Comparison of ENCODE assay signal across 1 cellular context in the genomic region with DNA sequence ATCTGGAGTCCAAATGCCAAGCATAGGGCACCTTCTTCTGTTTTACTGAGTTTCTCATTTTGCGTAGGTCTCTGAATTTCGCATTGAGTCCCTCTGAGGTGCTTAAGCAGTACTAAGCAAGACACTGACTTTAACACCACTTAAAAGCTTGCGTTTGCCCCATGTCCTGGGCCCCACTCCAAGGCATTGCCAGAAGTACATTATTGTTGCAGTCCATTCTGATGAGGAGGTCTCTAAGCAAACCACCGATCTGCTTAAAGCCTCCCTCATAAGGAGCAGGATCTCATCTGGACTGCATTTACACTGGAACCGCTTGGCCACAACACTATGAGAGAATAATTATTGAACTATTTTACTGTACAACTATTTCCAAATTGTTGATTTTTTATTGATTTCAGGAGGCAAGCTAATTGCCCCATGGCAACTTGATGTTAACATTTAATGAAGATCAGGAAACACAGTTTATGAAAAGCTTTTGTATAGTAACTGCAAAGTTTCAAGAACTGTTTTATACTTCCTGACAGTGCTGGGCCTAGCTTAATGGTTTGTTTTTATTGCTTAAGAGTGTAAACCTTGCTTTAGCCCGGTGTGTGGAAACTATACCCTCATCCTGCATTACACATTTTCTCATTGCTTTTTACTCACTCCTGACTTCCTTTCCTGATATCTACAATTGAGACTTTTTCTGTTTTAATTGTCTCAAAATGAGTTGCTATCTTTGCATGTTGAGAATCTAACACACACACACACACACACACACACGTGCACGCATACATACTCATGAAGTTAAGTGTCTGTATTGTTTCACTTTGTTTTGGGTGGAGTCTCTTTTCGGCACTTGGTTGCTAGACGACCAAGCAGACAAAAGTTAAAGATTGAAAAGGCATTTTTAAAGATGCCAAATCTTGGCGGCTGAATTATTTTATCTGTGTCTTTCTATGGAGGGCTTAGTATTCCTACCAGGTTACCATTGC.
TF ChIP-seq lines count a peak whose summit lies in the region.

No MANE protein-coding gene starts in this region.

TF ChIP-seq in IMR-90, 13 proteins besides CTCF, POLR2A, EP300 and RAD21:
- TF ChIP-seq, protein P1, sequence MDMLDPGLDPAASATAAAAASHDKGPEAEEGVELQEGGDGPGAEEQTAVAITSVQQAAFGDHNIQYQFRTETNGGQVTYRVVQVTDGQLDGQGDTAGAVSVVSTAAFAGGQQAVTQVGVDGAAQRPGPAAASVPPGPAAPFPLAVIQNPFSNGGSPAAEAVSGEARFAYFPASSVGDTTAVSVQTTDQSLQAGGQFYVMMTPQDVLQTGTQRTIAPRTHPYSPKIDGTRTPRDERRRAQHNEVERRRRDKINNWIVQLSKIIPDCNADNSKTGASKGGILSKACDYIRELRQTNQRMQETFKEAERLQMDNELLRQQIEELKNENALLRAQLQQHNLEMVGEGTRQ (IDR thresholded peaks at IDR 0.05; ENCODE audit: low read depth, low read length), result no peak
- TF ChIP-seq SMC3 (IDR thresholded peaks at IDR 0.05; ENCODE audit: low read depth, low read length) (no peak), CHD1 (IDR thresholded peaks at IDR 0.05; ENCODE audit: low read depth, low read length) (no peak), FOS (IDR thresholded peaks at IDR 0.05; ENCODE audit: low read depth, low read length) (no peak), MAFK (IDR thresholded peaks at IDR 0.05; ENCODE audit: low read depth, low read length) (no peak), RCOR1 (IDR thresholded peaks at IDR 0.05; ENCODE audit: insufficient replicate concordance, low read length) (no peak), MAZ (IDR thresholded peaks at IDR 0.05; ENCODE audit: borderline replicate concordance, low read depth, low read length) (no peak)
TF ChIP-seq in IMR-90: peak in this region for 0.
